In the genomic region with DNA sequence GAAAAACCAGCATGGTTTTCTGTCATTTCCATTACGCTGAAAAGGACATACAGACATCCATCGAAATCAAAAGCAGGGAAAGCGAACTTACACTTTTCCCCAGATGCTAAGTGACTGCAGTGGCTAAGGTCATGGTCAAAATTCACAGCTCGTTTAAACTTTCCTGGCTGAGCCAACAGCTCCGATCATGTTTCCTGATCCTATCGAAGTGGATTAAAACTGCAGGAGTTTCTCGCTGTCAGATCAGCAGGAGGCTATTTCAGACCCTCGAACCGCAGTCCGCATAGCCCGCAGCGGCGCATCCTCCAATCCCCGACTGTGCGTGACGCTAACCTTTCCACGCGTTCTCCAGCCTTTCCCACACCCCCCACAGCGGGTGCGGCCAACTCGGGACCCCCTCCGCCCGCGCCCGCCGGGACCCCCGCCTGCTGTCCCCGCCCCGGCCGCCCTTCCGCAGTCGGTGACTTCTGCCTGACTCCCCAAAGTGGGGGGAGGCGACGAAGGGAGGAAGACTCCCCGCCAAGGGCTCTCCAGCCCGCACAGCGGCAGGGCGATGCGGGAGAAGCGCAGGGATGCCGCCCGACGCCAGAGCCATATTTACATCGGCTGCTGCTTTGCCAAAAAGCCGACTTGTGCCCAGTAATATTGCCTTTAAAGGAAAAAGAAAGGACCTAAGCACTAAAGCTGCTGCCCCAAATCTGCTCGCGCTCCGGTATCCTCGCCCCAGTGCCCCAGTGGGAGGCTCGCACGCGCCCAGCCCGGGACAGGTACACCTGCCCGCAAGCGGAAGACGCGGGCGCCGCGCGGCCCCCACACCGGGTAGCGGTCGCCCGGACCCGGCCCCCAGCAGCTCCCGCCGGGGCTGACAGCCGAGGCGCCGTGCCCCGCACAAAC, we compare ENCODE assay signal across 9 cellular contexts. TPM values are rescaled to one million over a fixed set of nuclear protein-coding genes. Genes with fewer than 3 reads are reported as not detected.
DNase-seq lines count a peak whose midpoint lies in the region; ATAC-seq, FAIRE-seq and TF ChIP-seq lines count a peak whose summit lies in the region.
"Had no signal": no experiment of that assay in that cellular context is flagged by ENCODE, and none has a peak within 500 bp of the region (broad histone marks: within the 10 kb centered on the region; RNA-seq: fewer than 3 reads in every experiment).

No MANE protein-coding gene starts in this region.

- peak; percentile 26 for ATAC-seq in HG03066 (IDR thresholded peaks at IDR 0.05; ENCODE audit: low read depth, unreplicated experiment)

- no peaks in the 10 kb centered on the region for H3K36me3 ChIP-seq in keratinocyte (ENCODE audit: control insufficient read depth in 2 of 2, extremely low read depth in 1 of 2, insufficient read depth in 2 of 2, low read length in 2 of 2)

- H3K4me3 ChIP-seq in keratinocyte (ENCODE audit: control insufficient read depth in 2 of 3, extremely low read depth in 1 of 3, insufficient read depth in 2 of 3, low read depth in 1 of 3, low read length in 3 of 3), result peak overlapping the region; percentile 68 to 82 (median 82)

- DNase-seq in NCI-H1417 (lab: John Stamatoyannopoulos, UW), result peak in 2 of 3 experiments; percentile 50 to 52
- no peak for DNase-seq in NCI-H1417 treated with DMSO at 0.1 percent for 48 hours (lab: John Stamatoyannopoulos, UW)
- peak; percentile 20 to 43 (median 30) for DNase-seq in T-helper 1 cell
- peak; percentile 5 to 16 for DNase-seq in T47D (ENCODE audit: low read depth in 1 of 2, low spot score in 1 of 2)
- no peak for DNase-seq in keratinocyte (ENCODE audit: low read depth, low spot score)
- DNase-seq in stimulated activated CD4-positive, alpha-beta T cell treated with anti-CD3 and anti-CD28 coated beads, Interleukin-2, amount 100 ng/mL, for 24 hours, result peak; percentile 44 to 47
- DNase-seq in NCI-H2196 (lab: John Stamatoyannopoulos, UW; ENCODE audit: unreplicated experiment), result no peak

- H3K27me3 ChIP-seq in keratinocyte (ENCODE audit: control insufficient read depth, extremely low read depth, insufficient read depth, low read length), result no peaks in the 10 kb centered on the region

- FAIRE-seq in keratinocyte (lab: Jason Lieb, UNC), result peak; percentile 20
- FAIRE-seq: A204.1 had no signal

- no peak for TF ChIP-seq CTCF in keratinocyte (optimal IDR thresholded peaks at IDR 0.05 in 1 of 3, IDR thresholded peaks at IDR 0.05 in 1 of 3, conservative IDR thresholded peaks at IDR 0.05 in 1 of 3; ENCODE audit: extremely low read depth in 1 of 3, insufficient read depth in 2 of 3, low read length in 3 of 3)

- in situ Hi-C loops in T47D (cut with HindIII; ENCODE audit: low pct_unique_long_range_greater_than_20kb, low sequenced_read_pairs), result no loop called here

- no peaks in the 10 kb centered on the region for H3K9me3 ChIP-seq in keratinocyte (ENCODE audit: control insufficient read depth, low read depth, low read length)

- peak overlapping the region; percentile 82 for H3K9ac ChIP-seq in keratinocyte (ENCODE audit: control insufficient read depth, extremely low read depth, insufficient read depth, low read length)

- peak overlapping the region; percentile 92 for H3K4me2 ChIP-seq in keratinocyte (ENCODE audit: control insufficient read depth, extremely low read depth, insufficient read depth, low read depth, low read length)

- peaks cover 8% of the 10 kb centered on the region for H3K4me1 ChIP-seq in keratinocyte (ENCODE audit: control insufficient read depth, extremely low read depth, insufficient read depth, low read length)

- peak overlapping the region; percentile 4 for H2AFZ ChIP-seq in keratinocyte (ENCODE audit: control insufficient read depth, low read length)

- H3K27ac ChIP-seq in keratinocyte (ENCODE audit: control insufficient read depth, insufficient read depth, low read length), result peak overlapping the region; percentile 8

- peaks cover 3% of the 10 kb centered on the region for H4K20me1 ChIP-seq in keratinocyte (ENCODE audit: control insufficient read depth, extremely low read depth, insufficient read depth, low read length)

- H3K79me2 ChIP-seq in keratinocyte (ENCODE audit: control insufficient read depth, insufficient read depth, low read length), result peaks cover 34% of the 10 kb centered on the region

- H3K9me1 ChIP-seq in keratinocyte (ENCODE audit: control insufficient read depth, extremely low read depth, insufficient read depth, low read length), result no peaks in the 10 kb centered on the region

- dilution Hi-C loops in keratinocyte (cut with MboI; ENCODE audit: extremely low pct_ligation_motif_present, low sequenced_read_pairs), result no loop called here

RNA-seq across cellular contexts. Expression of a gene that starts 1.2 kb away (rescaled TPM):
- polyA plus RNA-seq in keratinocyte, result 7.0 to 15.5 TPM (median 10.0 TPM) in 3 replicates
- polyA plus RNA-seq in keratinocyte (2011; ENCODE audit: low read depth), result 4.7 TPM
- 10.7 and 14.7 TPM in 2 replicates for polyA plus RNA-seq in keratinocyte (2011; cell fraction: cytosol; rRNA removed)
- polyA plus RNA-seq in keratinocyte (2011; cell fraction: nucleus; rRNA removed), result 7.7 and 8.2 TPM in 2 replicates
- 5.1 and 11.2 TPM in 2 replicates for polyA plus RNA-seq in keratinocyte (2012; ENCODE audit: low replicate concordance)
- 6.1 to 12.0 TPM (median 11.0 TPM) in 3 replicates for polyA minus RNA-seq in keratinocyte
- 8.4 TPM for polyA minus RNA-seq in keratinocyte (2011; cell fraction: cytosol; rRNA and poly(A)+ RNA removed)
- 6.1 and 15.2 TPM in 2 replicates for polyA minus RNA-seq in keratinocyte (2011; cell fraction: nucleus; rRNA and poly(A)+ RNA removed)

Comparison
In these comparisons a context has a peak if more than half of its experiments do, and no peak if none do; other contexts are left out.
1. DNase-seq: peak in NCI-H1417 (2 of 3), T-helper 1 cell (5 of 5), T47D (2 of 2) and stimulated activated CD4-positive, alpha-beta T cell treated with anti-CD3 and anti-CD28 coated beads, Interleukin-2, amount 100 ng/mL, for 24 hours (2 of 2); none in NCI-H1417 treated with DMSO at 0.1 percent for 48 hours (single experiment), keratinocyte (single experiment) and NCI-H2196 (single experiment).